Comparison of ENCODE assay signal across 8 cellular contexts in genomic region chr10:6050801-6051445, GRCh38. TPM values are rescaled to one million over a fixed set of nuclear protein-coding genes. Genes with fewer than 3 reads are reported as not detected.
DNase-seq lines count a peak whose midpoint lies in the region; ATAC-seq and TF ChIP-seq lines count a peak whose summit lies in the region.

No MANE protein-coding gene starts in this region.

- H3K4me3 Mint-ChIP-seq in CD8-positive, alpha-beta T cell, result peak overlapping the region; percentile 88

- H3K27ac Mint-ChIP-seq in CD8-positive, alpha-beta T cell, result peak overlapping the region; percentile 96

- POLR2A ChIA-PET in CD8-positive, alpha-beta T cell (lab: Charles Lee), result interaction anchor here (0.6 to 4.0 kb wide), 20 partner anchors 9 to 1438 kb away, joined by 3 to 23 read pairs (median 3); no protein-coding TSS in a partner anchor

- H3K9me3 Mint-ChIP-seq in CD8-positive, alpha-beta T cell, result no peaks in the 10 kb centered on the region

- peak; percentile 18 for TF ChIP-seq CTCF in CD8-positive, alpha-beta T cell (IDR thresholded peaks at IDR 0.05)

- peaks cover 44% of the 10 kb centered on the region for H3K4me1 ChIP-seq in CD8-positive, alpha-beta T cell (ENCODE audit: insufficient read depth, low read length)

- H3K27ac ChIP-seq in CD8-positive, alpha-beta T cell (ENCODE audit: low read depth, low read length), result peak overlapping the region; percentile 52
- H3K27ac ChIP-seq in layer of hippocampus (ENCODE audit: low read depth, low read length), result peak overlapping the region; percentile 27

- DNase-seq in CD8-positive, alpha-beta T cell, result peak; percentile 68 to 95 (median 85)
- DNase-seq in T-helper 22 cell (ENCODE audit: low read depth), result peak; percentile 98
- DNase-seq in astrocyte of the hippocampus (ENCODE audit: low read depth, low spot score), result peak; percentile 32
- DNase-seq in stimulated activated CD8-positive, alpha-beta memory T cell treated with anti-CD3 and anti-CD28 coated beads, Interleukin-12 subunit alpha, Interleukin-12 subunit beta, amount 100 ng/mL, for 1 hour (ENCODE audit: low read depth), result peak; percentile 71
- DNase-seq in NCI-H345 treated with DMSO at 0.1 percent for 48 hours (lab: John Stamatoyannopoulos, UW; ENCODE audit: unreplicated experiment), result no peak

- CTCF ChIA-PET in CD8-positive, alpha-beta T cell (lab: Charles Lee), result interaction anchor here (0.6 to 7.2 kb wide), 14 partner anchors 9 to 356 kb away, joined by 3 to 78 read pairs (median 4); no protein-coding TSS in a partner anchor

- H3K36me3 Mint-ChIP-seq in CD8-positive, alpha-beta T cell, result no peaks in the 10 kb centered on the region

- H3K4me3 ChIP-seq in CD8-positive, alpha-beta T cell (ENCODE audit: low read depth, low read length), result peak overlapping the region; percentile 69

- H3K27me3 Mint-ChIP-seq in CD8-positive, alpha-beta T cell (ENCODE audit: low read depth), result no peaks in the 10 kb centered on the region

- H3K36me3 ChIP-seq in CD8-positive, alpha-beta T cell (ENCODE audit: insufficient read depth, low read length), result no peaks in the 10 kb centered on the region

- no peaks in the 10 kb centered on the region for H3K9me3 ChIP-seq in CD8-positive, alpha-beta T cell (ENCODE audit: low read length)

- peaks cover 75% of the 10 kb centered on the region for H3K4me1 Mint-ChIP-seq in CD8-positive, alpha-beta T cell (ENCODE audit: low read depth)

- H3K27me3 ChIP-seq in CD8-positive, alpha-beta T cell (ENCODE audit: insufficient read depth, low read length), result no peaks in the 10 kb centered on the region
- no peaks in the 10 kb centered on the region for H3K27me3 ChIP-seq in layer of hippocampus (ENCODE audit: control insufficient read depth, insufficient read depth, low read length)

- intact Hi-C loops in CD8-positive, alpha-beta T cell (cut with DNase I, micrococcal nuclease), result loop anchor here (1.0 to 5.0 kb wide), 4 partner anchors 13 to 74 kb away; partner anchors contain the start of genes IL15RA (in 2 of the 2) and RBM17 (in 1 of the 2)

- ATAC-seq in CD8-positive, alpha-beta T cell, result peak; percentile 79
- ATAC-seq in GM19328 (IDR thresholded peaks at IDR 0.05; ENCODE audit: unreplicated experiment) (peak; percentile 63), HG03439 (IDR thresholded peaks at IDR 0.05; ENCODE audit: unreplicated experiment) (peak; percentile 67)

RNA-seq across cellular contexts. Expression of gene IL2RA, which starts 11.2 kb away (rescaled TPM):
- 1 to 10 TPM; 1.8 to 2.5 TPM for total RNA-seq in CD8-positive, alpha-beta T cell

RNA-seq across cellular contexts. Expression of gene RBM17, which starts 37.9 kb away (rescaled TPM):
- 100 to 1,000 TPM; 151 to 160 TPM for total RNA-seq in CD8-positive, alpha-beta T cell
